In the genomic region with DNA sequence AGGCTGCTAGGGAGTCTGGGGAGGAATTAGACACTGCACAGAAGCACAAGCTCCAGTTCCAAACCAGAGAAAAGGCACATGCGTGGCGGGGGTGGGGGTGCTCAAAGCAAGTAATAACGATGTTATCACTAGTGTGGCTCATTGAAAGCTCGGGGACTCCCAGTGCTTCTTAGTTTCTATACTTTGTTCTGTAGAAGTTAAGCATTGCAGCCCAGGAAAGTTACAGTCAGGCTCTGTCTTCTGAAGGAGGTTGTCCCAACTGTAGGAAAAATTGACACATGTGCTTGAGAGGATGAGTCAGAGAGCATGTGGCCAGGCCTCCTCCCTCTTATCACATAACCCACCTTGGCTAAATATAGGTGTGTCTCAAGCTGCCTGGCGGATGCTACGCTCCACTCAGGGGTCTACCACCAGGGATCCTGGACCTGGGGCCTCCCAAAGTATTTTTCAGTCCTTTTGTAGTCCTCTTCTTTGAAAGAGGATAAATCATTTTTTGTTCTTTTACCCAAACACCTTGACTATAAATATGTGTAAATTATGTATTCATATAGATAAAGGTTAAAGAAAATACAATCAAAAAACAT, we compare ENCODE assay signal across 9 cellular contexts. TPM values are rescaled to one million over a fixed set of nuclear protein-coding genes. Genes with fewer than 3 reads are reported as not detected.
A peak's percentile ranks its signal among the peaks of the same experiment; 100 is the strongest.
DNase-seq lines count a peak whose midpoint lies in the region; ATAC-seq and TF ChIP-seq lines count a peak whose summit lies in the region.
"Had no signal": no experiment of that assay in that cellular context is flagged by ENCODE, and none has a peak within 500 bp of the region (broad histone marks: within the 10 kb centered on the region; RNA-seq: fewer than 3 reads in every experiment).

No MANE protein-coding gene starts in this region.

- no peak overlapping the region for H3K4me3 ChIP-seq in fibroblast of villous mesenchyme (ENCODE audit: low read depth, low read length)

- TF ChIP-seq CTCF in fibroblast of villous mesenchyme (IDR thresholded peaks at IDR 0.05; ENCODE audit: insufficient read depth, low read depth, low read length) = no peak

- DNase-seq in activated T-cell treated with anti-CD3 and anti-CD28 coated beads for 24 hours (ENCODE audit: low read depth) (peak; percentile 62), fibroblast of villous mesenchyme (ENCODE audit: low read depth) (peak; percentile 56), ecto neural progenitor cell (ENCODE audit: low spot score) (no peak), NCI-H2196 treated with DMSO at 0.1 percent for 48 hours (lab: John Stamatoyannopoulos, UW; ENCODE audit: unreplicated experiment) (no peak)
- DNase-seq in activated T-cell treated with anti-CD3 and anti-CD28 coated beads, Interleukin-2, amount 50 U/mL, for 1 hour = no peak
- peak; percentile 17 to 70 for DNase-seq in activated CD4-positive, alpha-beta T cell treated with anti-CD3 and anti-CD28 coated beads, Interleukin-2, amount 50 U/mL, for 24 hours (ENCODE audit: low read depth in 1 of 2, low spot score in 1 of 2)
- peak; percentile 36 for DNase-seq in stimulated activated CD4-positive, alpha-beta T cell treated with anti-CD3 and anti-CD28 coated beads, Interleukin-2, amount 100 ng/mL, for 4 hours (ENCODE audit: low read depth)

- ATAC-seq in GM21825 (IDR thresholded peaks at IDR 0.05; ENCODE audit: unreplicated experiment) = no peak

RNA-seq across cellular contexts. Expression of a gene that starts 3.8 kb away (rescaled TPM):
- 7.7 and 17.3 TPM in 2 replicates for total RNA-seq in fibroblast of villous mesenchyme
- total RNA-seq: T-helper 2 cell treated with Interferon-gamma antibody and Interleukin-4, amounts not matched to agents 100 ng/mL and 5 ng/mL, for 36 hours had no signal

Comparison
In these comparisons a context has a peak if more than half of its experiments do, and no peak if none do; other contexts are left out.
1. DNase-seq: peak in activated T-cell treated with anti-CD3 and anti-CD28 coated beads for 24 hours (single experiment), activated CD4-positive, alpha-beta T cell treated with anti-CD3 and anti-CD28 coated beads, Interleukin-2, amount 50 U/mL, for 24 hours (2 of 2), fibroblast of villous mesenchyme (single experiment) and stimulated activated CD4-positive, alpha-beta T cell treated with anti-CD3 and anti-CD28 coated beads, Interleukin-2, amount 100 ng/mL, for 4 hours (single experiment); none in activated T-cell treated with anti-CD3 and anti-CD28 coated beads, Interleukin-2, amount 50 U/mL, for 1 hour (single experiment), ecto neural progenitor cell (single experiment) and NCI-H2196 treated with DMSO at 0.1 percent for 48 hours (single experiment).